11 cellular contexts compared by ENCODE assay signal in genomic region chr5:161233553-161233952, GRCh38.
"Had no signal": no experiment of that assay in that cellular context is flagged by ENCODE, and none has a peak within 500 bp of the region (broad histone marks: within the 10 kb centered on the region; RNA-seq: fewer than 3 reads in every experiment).

No MANE protein-coding gene starts in this region.

- H3K36me3 ChIP-seq: HAP-1 had no signal

- H3K4me1 ChIP-seq: HAP-1 had no signal

- H3K9ac ChIP-seq: GM23248 had no signal

- ATAC-seq: GM23338, HCT116 had no signal

- H3K4me3 ChIP-seq: GM23248, GM23338, HAP-1 had no signal

- H3K27ac ChIP-seq: GM23248 had no signal

- H3K4me2 ChIP-seq: GM23338 had no signal

- FAIRE-seq: H1, H54 had no signal

- DNase-seq: GM23248, GOT3, H7, H9, HCEC 1CT, HFFc6 had no signal

- H2AFZ ChIP-seq: GM23248, GM23338 had no signal

- H3K9me3 ChIP-seq: HAP-1 had no signal
